ENCODE assay signal across 16 cellular contexts in the genomic region with DNA sequence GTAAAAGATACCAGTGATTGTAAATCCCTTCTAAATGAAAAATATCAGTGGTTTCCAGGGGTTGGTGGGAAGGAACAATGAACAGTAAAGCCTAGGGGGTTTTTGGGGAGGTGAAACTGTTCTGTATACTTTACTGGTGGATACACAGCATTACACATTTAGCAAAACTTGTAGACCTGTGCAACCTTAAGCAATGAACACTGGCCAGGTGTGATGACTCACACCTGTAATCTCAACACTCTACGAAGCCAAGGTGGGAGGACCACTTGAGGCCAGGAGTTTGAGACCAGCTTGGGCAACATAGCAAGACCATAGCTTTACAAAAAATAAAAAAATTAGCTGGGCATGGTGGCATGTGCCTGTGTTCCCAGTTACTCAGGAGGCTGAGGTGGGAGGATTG.
"Had no signal": no experiment of that assay in that cellular context is flagged by ENCODE, and none has a peak within 500 bp of the region (broad histone marks: within the 10 kb centered on the region; RNA-seq: fewer than 3 reads in every experiment).

No MANE protein-coding gene starts in this region.

- H3K4me3 ChIP-seq: coronary artery, gastrocnemius medialis, left lung, sigmoid colon, spleen had no signal

- H3K27ac ChIP-seq: brain microvascular endothelial cell, coronary artery, gastrocnemius medialis, left lung, sigmoid colon had no signal

- H3K27me3 Mint-ChIP-seq: stimulated activated memory B cell treated with anti-CD40 and anti-IgM and Interleukin-4, amounts not matched to agents 10 μg/mL and 1 μg/mL and 100 μg/mL, for 72 hours had no signal

- H3K9me3 Mint-ChIP-seq: stimulated activated memory B cell treated with anti-CD40 and anti-IgM and Interleukin-4, amounts not matched to agents 10 μg/mL and 1 μg/mL and 100 μg/mL, for 72 hours had no signal

- H3K36me3 ChIP-seq: brain microvascular endothelial cell, gastrocnemius medialis, left lung, sigmoid colon, spleen had no signal

- H3K9me3 ChIP-seq: gastrocnemius medialis, left lung, sigmoid colon had no signal

- H3K27ac Mint-ChIP-seq: activated T-cell treated with anti-CD3 and anti-CD28 coated beads, Interleukin-2, amount 50 U/mL, for 72 hours; stimulated activated memory B cell treated with anti-CD40 and anti-IgM and Interleukin-4, amounts not matched to agents 10 μg/mL and 1 μg/mL and 100 μg/mL, for 72 hours; T-cell had no signal

- H3K36me3 Mint-ChIP-seq: stimulated activated memory B cell treated with anti-CD40 and anti-IgM and Interleukin-4, amounts not matched to agents 10 μg/mL and 1 μg/mL and 100 μg/mL, for 72 hours; T-cell had no signal

- ATAC-seq: activated CD4-positive, CD25-positive, alpha-beta regulatory T cell treated with anti-CD3 and anti-CD28 coated beads, Interleukin-2, amount 50 U/mL, for 24 hours; activated T-cell treated with anti-CD3 and anti-CD28 coated beads, Interleukin-2, amount 50 U/mL, for 72 hours; gastrocnemius medialis; left lung; SK-N-SH treated with all-trans-retinoic acid at 6 μM for 48 hours; stimulated activated memory B cell treated with anti-CD40 and anti-IgM and Interleukin-4, amounts not matched to agents 10 μg/mL and 1 μg/mL and 100 μg/mL, for 72 hours; T-cell had no signal

- H3K27me3 ChIP-seq: brain microvascular endothelial cell, gastrocnemius medialis, left lung, sigmoid colon, spleen had no signal

- H3K4me3 Mint-ChIP-seq: stimulated activated memory B cell treated with anti-CD40 and anti-IgM and Interleukin-4, amounts not matched to agents 10 μg/mL and 1 μg/mL and 100 μg/mL, for 72 hours had no signal

- DNase-seq: activated T-cell treated with anti-CD3 and anti-CD28 coated beads, Interleukin-2, amount 50 U/mL, for 72 hours; aorta; brain microvascular endothelial cell; erythroblast; gastrocnemius medialis; head of caudate nucleus; kidney; left lung; sigmoid colon; spleen; stimulated activated CD4-positive, alpha-beta T cell treated with anti-CD3 and anti-CD28 coated beads, Interleukin-4, amount 100 ng/mL, for 4 hours; T-cell had no signal
